Comparison of ENCODE assay signal across 1 cellular context in the genomic region with DNA sequence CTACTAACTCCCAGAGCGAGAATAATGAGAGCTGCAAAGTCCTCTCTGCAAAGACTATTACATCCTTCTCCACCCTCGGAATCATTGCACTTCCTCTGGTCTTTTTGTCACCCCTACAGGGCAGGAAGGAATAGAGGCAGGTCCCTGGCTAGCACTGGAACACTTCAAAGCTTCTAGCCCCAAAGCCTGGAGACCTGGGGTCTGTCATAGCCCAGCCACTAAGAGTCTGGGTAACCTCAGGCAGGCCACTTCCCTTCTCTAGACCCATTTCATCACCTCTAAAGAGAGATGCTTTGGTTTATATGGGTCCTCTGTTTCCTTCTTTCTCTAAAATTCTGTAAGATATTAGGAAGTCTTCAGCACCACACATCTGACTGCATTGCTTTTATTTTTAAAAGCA.
TF ChIP-seq lines count a peak whose summit lies in the region.

No MANE protein-coding gene starts in this region.

TF ChIP-seq in SK-N-SH treated with all-trans-retinoic acid at 6 μM for 48 hours, 23 proteins besides CTCF, POLR2A, EP300 and RAD21 (continued from another document):
- TF ChIP-seq, protein P1, sequence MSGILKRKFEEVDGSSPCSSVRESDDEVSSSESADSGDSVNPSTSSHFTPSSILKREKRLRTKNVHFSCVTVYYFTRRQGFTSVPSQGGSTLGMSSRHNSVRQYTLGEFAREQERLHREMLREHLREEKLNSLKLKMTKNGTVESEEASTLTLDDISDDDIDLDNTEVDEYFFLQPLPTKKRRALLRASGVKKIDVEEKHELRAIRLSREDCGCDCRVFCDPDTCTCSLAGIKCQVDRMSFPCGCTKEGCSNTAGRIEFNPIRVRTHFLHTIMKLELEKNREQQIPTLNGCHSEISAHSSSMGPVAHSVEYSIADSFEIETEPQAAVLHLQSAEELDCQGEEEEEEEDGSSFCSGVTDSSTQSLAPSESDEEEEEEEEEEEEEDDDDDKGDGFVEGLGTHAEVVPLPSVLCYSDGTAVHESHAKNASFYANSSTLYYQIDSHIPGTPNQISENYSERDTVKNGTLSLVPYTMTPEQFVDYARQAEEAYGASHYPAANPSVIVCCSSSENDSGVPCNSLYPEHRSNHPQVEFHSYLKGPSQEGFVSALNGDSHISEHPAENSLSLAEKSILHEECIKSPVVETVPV (CRISPR knock-in tag; IDR thresholded peaks at IDR 0.05) = no peak
- TF ChIP-seq ZNF8 (CRISPR knock-in tag; IDR thresholded peaks at IDR 0.05) (no peak), TOX (CRISPR knock-in tag; IDR thresholded peaks at IDR 0.05; ENCODE audit: borderline replicate concordance) (no peak)
